Comparison of ENCODE assay signal across 19 cellular contexts in the genomic region with DNA sequence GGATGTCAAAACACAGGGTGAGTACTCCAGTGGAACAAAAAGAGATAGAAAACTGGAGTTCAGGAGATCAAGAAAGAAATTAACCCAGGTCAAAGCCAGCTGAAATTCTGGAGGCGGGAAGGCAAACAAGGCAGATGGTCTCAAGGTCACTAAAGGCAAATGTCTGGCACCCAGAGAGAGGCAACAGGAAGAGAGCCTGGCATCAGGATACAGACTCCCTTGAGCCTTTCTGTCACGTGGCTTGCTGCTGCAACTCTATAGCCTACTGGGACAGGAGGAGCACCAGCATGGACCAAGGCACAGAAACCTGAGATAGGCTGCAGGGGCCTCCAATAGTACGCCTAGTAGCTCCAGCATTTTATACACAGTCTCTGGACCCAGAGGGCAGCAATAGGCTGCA.
"Had no signal": no experiment of that assay in that cellular context is flagged by ENCODE, and none has a peak within 500 bp of the region (broad histone marks: within the 10 kb centered on the region; RNA-seq: fewer than 3 reads in every experiment).

No MANE protein-coding gene starts in this region.

- H3K36me3 ChIP-seq: adrenal gland, heart left ventricle, upper lobe of left lung had no signal

- H3K4me1 ChIP-seq: adrenal gland, psoas muscle, upper lobe of left lung had no signal

- H3K4me3 ChIP-seq: adrenal gland, coronary artery, heart left ventricle, psoas muscle, upper lobe of left lung had no signal

- H3K9me3 Mint-ChIP-seq: activated B cell treated with CpG ODN at 0.5 μM for 24 hours; activated CD4-positive, alpha-beta T cell treated with anti-CD3 and anti-CD28 coated beads, Interleukin-2, amount 10 ng/mL, durations not matched to agents 24 days and 14 days; nephron had no signal

- DNase-seq: activated B cell treated with CpG ODN at 0.5 μM for 24 hours; activated CD4-positive, alpha-beta T cell treated with anti-CD3 and anti-CD28 coated beads, Interleukin-2, amount 10 ng/mL, durations not matched to agents 24 days and 14 days; activated CD8-positive, alpha-beta memory T cell treated with anti-CD3 and anti-CD28 coated beads for 24 hours; activated naive CD4-positive, alpha-beta T cell treated with anti-CD3 and anti-CD28 coated beads, Interleukin-2, amount 50 U/mL, for 16 hours; activated T-cell treated with anti-CD3 and anti-CD28 coated beads for 4 hours; adrenal gland; central memory CD4-positive, alpha-beta T cell; effector CD8-positive, alpha-beta T cell; foreskin melanocyte; heart left ventricle; left ventricle myocardium superior; mesenchymal stem cell; psoas muscle; stimulated activated CD4-positive, alpha-beta T cell treated with anti-CD3 and anti-CD28 coated beads, Interleukin-2, amount 100 ng/mL, for 48 hours; stimulated activated naive CD4-positive, alpha-beta T cell treated with Interleukin-2 at 50 U/mL for 16 hours; upper lobe of left lung had no signal

- H3K4me3 Mint-ChIP-seq: activated B cell treated with CpG ODN at 0.5 μM for 24 hours; activated CD4-positive, alpha-beta T cell treated with anti-CD3 and anti-CD28 coated beads, Interleukin-2, amount 10 ng/mL, durations not matched to agents 24 days and 14 days; nephron had no signal

- H3K4me1 Mint-ChIP-seq: activated B cell treated with CpG ODN at 0.5 μM for 24 hours; activated CD4-positive, alpha-beta T cell treated with anti-CD3 and anti-CD28 coated beads, Interleukin-2, amount 10 ng/mL, durations not matched to agents 24 days and 14 days had no signal

- H3K27me3 ChIP-seq: adrenal gland, upper lobe of left lung had no signal

- FAIRE-seq: keratinocyte had no signal

- H3K9me3 ChIP-seq: adrenal gland, heart left ventricle, psoas muscle, upper lobe of left lung had no signal

- H3K27ac ChIP-seq: adrenal gland, coronary artery, heart left ventricle, psoas muscle, upper lobe of left lung had no signal

- H3K27ac Mint-ChIP-seq: activated B cell treated with CpG ODN at 0.5 μM for 24 hours; activated CD4-positive, alpha-beta T cell treated with anti-CD3 and anti-CD28 coated beads, Interleukin-2, amount 10 ng/mL, durations not matched to agents 24 days and 14 days; nephron had no signal

- H3K27me3 Mint-ChIP-seq: activated CD4-positive, alpha-beta T cell treated with anti-CD3 and anti-CD28 coated beads, Interleukin-2, amount 10 ng/mL, durations not matched to agents 24 days and 14 days had no signal

- ATAC-seq: heart left ventricle, left ventricle myocardium superior had no signal
